ENCODE assay signal across 18 cellular contexts in genomic region chr6:158460602-158461092, GRCh38.
DNase-seq lines count a peak whose midpoint lies in the region; ATAC-seq and TF ChIP-seq lines count a peak whose summit lies in the region.
"Had no signal": no experiment of that assay in that cellular context is flagged by ENCODE, and none has a peak within 500 bp of the region (broad histone marks: within the 10 kb centered on the region; RNA-seq: fewer than 3 reads in every experiment).

No MANE protein-coding gene starts in this region.

- H3K36me3 ChIP-seq in breast epithelium: no peaks in the 10 kb centered on the region
- peaks cover 33% of the 10 kb centered on the region for H3K36me3 ChIP-seq in adipocyte (ENCODE audit: control insufficient read depth, insufficient read depth, low read length, severe bottlenecking)

- H3K4me1 Mint-ChIP-seq in MCF 10A (ENCODE audit: insufficient read depth, unreplicated experiment): peaks cover 5% of the 10 kb centered on the region

- no peak overlapping the region for H3K9ac ChIP-seq in adipocyte (ENCODE audit: low read length)

- CTCF ChIA-PET in MCF 10A (lab: Yijun Ruan, JAX): interaction anchor here (0.6 kb wide), 2 partner anchors 56 to 103 kb away, joined by 3 to 4 read pairs; no protein-coding TSS in a partner anchor

- no TSS peak for BruUV-seq in MCF 10A (replicated peaks; lab: Mats Ljungman, UMichigan)

- H3K4me1 ChIP-seq in breast epithelium: no peaks in the 10 kb centered on the region
- peaks cover 5% of the 10 kb centered on the region for H3K4me1 ChIP-seq in adipocyte (ENCODE audit: control insufficient read depth, insufficient read depth, low read length)

- no peak for TF ChIP-seq POLR2A in breast epithelium (IDR thresholded peaks at IDR 0.05)

- H3K27me3 Mint-ChIP-seq in MCF 10A (ENCODE audit: insufficient read depth, unreplicated experiment): no peaks in the 10 kb centered on the region
- H3K27me3 Mint-ChIP-seq: activated CD8-positive, alpha-beta T cell treated with anti-CD3 and anti-CD28 coated beads for 36 hours; type B pancreatic cell had no signal

- peak; percentile 20 for DNase-seq in MCF 10A (ENCODE audit: unreplicated experiment)
- DNase-seq in breast epithelium (ENCODE audit: low spot score in 2 of 2): no peak
- DNase-seq in adipocyte (ENCODE audit: low read depth): peak; percentile 65
- DNase-seq in fibroblast of villous mesenchyme (ENCODE audit: low read depth): peak; percentile 70
- DNase-seq in stimulated activated CD4-positive, alpha-beta T cell treated with anti-CD3 and anti-CD28 coated beads, Interleukin-15, amount 100 ng/mL, for 24 hours: no peak
- DNase-seq in head of caudate nucleus: no peak
- no peak for DNase-seq in occipital lobe (lab: John Stamatoyannopoulos, UW)
- DNase-seq: ACHN; activated CD8-positive, alpha-beta T cell treated with anti-CD3 and anti-CD28 coated beads for 36 hours; activated naive CD4-positive, alpha-beta T cell treated with anti-CD3 and anti-CD28 coated beads for 36 hours; cortex of kidney; DMS79 treated with DMSO at 0.1 percent for 48 hours; left cardiac atrium; NCI-H446 treated with DMSO at 0.1 percent for 48 hours; T-helper 9 cell had no signal

- no peak overlapping the region for H3K27ac Mint-ChIP-seq in MCF 10A (ENCODE audit: low read depth, unreplicated experiment)
- H3K27ac Mint-ChIP-seq: activated CD8-positive, alpha-beta T cell treated with anti-CD3 and anti-CD28 coated beads for 36 hours; activated naive CD4-positive, alpha-beta T cell treated with anti-CD3 and anti-CD28 coated beads for 36 hours had no signal

- H3K27ac ChIP-seq in breast epithelium: peak overlapping the region in 1 of 2 donors; percentile 2

- H3K27me3 ChIP-seq in breast epithelium: no peaks in the 10 kb centered on the region
- H3K27me3 ChIP-seq in adipocyte (replicated peaks; ENCODE audit: control insufficient read depth, insufficient read depth, low read length): no peaks in the 10 kb centered on the region

- H3K36me3 Mint-ChIP-seq in MCF 10A (ENCODE audit: insufficient read depth, unreplicated experiment): peaks cover 74% of the 10 kb centered on the region

- H3K4me3 Mint-ChIP-seq in MCF 10A (ENCODE audit: unreplicated experiment): no peak overlapping the region
- H3K4me3 Mint-ChIP-seq: activated CD8-positive, alpha-beta T cell treated with anti-CD3 and anti-CD28 coated beads for 36 hours; activated naive CD4-positive, alpha-beta T cell treated with anti-CD3 and anti-CD28 coated beads for 36 hours; neural crest cell; type B pancreatic cell had no signal

- no peak for ATAC-seq in HG03469 (IDR thresholded peaks at IDR 0.05; ENCODE audit: unreplicated experiment)
- ATAC-seq: activated CD8-positive, alpha-beta T cell treated with anti-CD3 and anti-CD28 coated beads for 36 hours; left cardiac atrium had no signal

- no peaks in the 10 kb centered on the region for H3K9me3 Mint-ChIP-seq in MCF 10A (ENCODE audit: unreplicated experiment)
- H3K9me3 Mint-ChIP-seq: activated CD8-positive, alpha-beta T cell treated with anti-CD3 and anti-CD28 coated beads for 36 hours; activated naive CD4-positive, alpha-beta T cell treated with anti-CD3 and anti-CD28 coated beads for 36 hours; neural crest cell; type B pancreatic cell had no signal

- POLR2A ChIA-PET in MCF 10A (lab: Yijun Ruan, JAX): interaction anchor here (0.6 to 1.1 kb wide), 2 partner anchors 27 to 43 kb away, joined by 4 to 5 read pairs; no protein-coding TSS in a partner anchor

- TF ChIP-seq CTCF in MCF 10A (IDR thresholded peaks at IDR 0.05; ENCODE audit: unreplicated experiment) (no peak), breast epithelium (IDR thresholded peaks at IDR 0.05) (no peak), fibroblast of villous mesenchyme (IDR thresholded peaks at IDR 0.05; ENCODE audit: insufficient read depth, low read depth, low read length) (no peak)

- H3K9me3 ChIP-seq in breast epithelium (no peaks in the 10 kb centered on the region), adipocyte (ENCODE audit: control insufficient read depth, low read length) (no peaks in the 10 kb centered on the region)

- intact Hi-C loops in MCF 10A (cut with micrococcal nuclease) (no loop called here), breast epithelium (cut with DNase I; ENCODE audit: low total_unique reads) (no loop called here), head of caudate nucleus (cut with DNase I) (no loop called here)

- H3K4me3 ChIP-seq in breast epithelium: no peak overlapping the region
- no peak overlapping the region for H3K4me3 ChIP-seq in adipocyte (ENCODE audit: low read length)
- no peak overlapping the region for H3K4me3 ChIP-seq in fibroblast of villous mesenchyme (ENCODE audit: low read depth, low read length)

Comparison
In these comparisons a context has a peak if more than half of its experiments do, and no peak if none do; other contexts are left out.
1. DNase-seq: peak in MCF 10A (single experiment), adipocyte (single experiment) and fibroblast of villous mesenchyme (single experiment); none in breast epithelium (0 of 2), stimulated activated CD4-positive, alpha-beta T cell treated with anti-CD3 and anti-CD28 coated beads, Interleukin-15, amount 100 ng/mL, for 24 hours (single experiment), head of caudate nucleus (0 of 42) and occipital lobe (single experiment).